ENCODE assay signal across 8 cellular contexts in the genomic region with DNA sequence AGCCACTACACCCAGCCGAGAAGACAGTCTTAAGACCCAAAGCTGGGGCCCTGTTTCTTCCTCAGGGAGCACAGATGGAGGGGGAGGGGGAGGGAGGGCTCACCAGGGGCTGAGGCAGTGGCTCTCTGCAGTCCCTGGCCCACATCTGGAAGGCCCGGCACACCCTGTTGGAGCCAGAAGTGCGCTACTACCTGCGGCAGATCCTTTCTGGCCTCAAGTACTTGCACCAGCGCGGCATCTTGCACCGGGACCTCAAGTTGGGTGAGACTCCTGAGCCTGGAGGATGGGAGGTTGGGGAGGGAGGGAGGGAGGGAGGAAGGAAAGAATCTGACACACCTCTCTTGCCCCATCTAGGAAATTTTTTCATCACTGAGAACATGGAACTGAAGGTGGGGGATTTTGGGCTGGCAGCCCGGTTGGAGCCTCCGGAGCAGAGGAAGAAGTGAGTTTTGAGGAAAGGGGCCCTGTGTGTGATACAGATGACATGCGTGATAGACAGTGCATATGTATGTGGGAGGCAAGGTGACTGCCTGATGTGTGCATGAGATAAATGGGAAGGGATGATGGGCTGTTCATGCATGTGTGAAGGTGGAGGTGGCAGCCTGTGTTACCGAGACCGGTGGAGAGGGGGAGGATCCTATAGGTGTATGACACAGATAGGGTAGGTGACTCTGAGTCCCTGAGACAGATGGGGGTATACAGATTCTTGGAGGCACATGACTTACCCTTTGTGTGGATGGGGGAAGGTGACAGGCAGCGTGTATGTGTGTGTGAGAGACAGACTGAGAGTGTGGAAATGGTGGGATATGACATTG. TPM values are rescaled to one million over a fixed set of nuclear protein-coding genes. Genes with fewer than 3 reads are reported as not detected.
DNase-seq lines count a peak whose midpoint lies in the region; ATAC-seq and TF ChIP-seq lines count a peak whose summit lies in the region.

No MANE protein-coding gene starts in this region.

- intact Hi-C loops in ascending aorta (cut with DNase I) = loop anchor here (2.0 to 10.0 kb wide), 5 partner anchors 17 to 693 kb away; a partner anchor contains a TSS

- TF ChIP-seq CTCF in ascending aorta (IDR thresholded peaks at IDR 0.05) (no peak), liver (IDR thresholded peaks at IDR 0.05; ENCODE audit: low read depth, low read length, missing input control) (no peak)

- TF ChIP-seq RAD21 in liver (IDR thresholded peaks at IDR 0.05) = no peak

- H3K27ac ChIP-seq in ascending aorta = peak overlapping the region; percentile 96 to 99
- H3K27ac ChIP-seq in liver (ENCODE audit: low read depth in 1 of 2, low read length in 2 of 2) = no peak overlapping the region
- peak overlapping the region; percentile 47 for H3K27ac ChIP-seq in subcutaneous abdominal adipose tissue (ENCODE audit: low read depth, low read length)

- 83% methylated on average over 13 of the region's 13 CpGs for whole genome bisulfite sequencing in liver

- no peak for ATAC-seq in HG02870 (IDR thresholded peaks at IDR 0.05; ENCODE audit: unreplicated experiment)

- peaks cover 34 to 50% of the 10 kb centered on the region in 2 donors for H3K36me3 ChIP-seq in ascending aorta
- H3K36me3 ChIP-seq in liver (ENCODE audit: control insufficient read depth in 4 of 4, insufficient read depth in 3 of 4, low read depth in 1 of 4, low read length in 3 of 4) = peaks cover 0 to 8% (median 8%) of the 10 kb centered on the region in 4 donors
- H3K36me3 ChIP-seq in subcutaneous abdominal adipose tissue (ENCODE audit: control insufficient read depth in 5 of 5, insufficient read depth in 5 of 5, low read length in 5 of 5) = peaks cover 0 to 44% (median 39%) of the 10 kb centered on the region in 5 donors

- H3K9me3 ChIP-seq in ascending aorta (no peaks in the 10 kb centered on the region), liver (ENCODE audit: control insufficient read depth in 4 of 4, low read length in 3 of 4) (no peaks in the 10 kb centered on the region), subcutaneous abdominal adipose tissue (ENCODE audit: control insufficient read depth in 5 of 5, low read length in 5 of 5) (no peaks in the 10 kb centered on the region)

- H3K27me3 ChIP-seq in ascending aorta = no peaks in the 10 kb centered on the region
- H3K27me3 ChIP-seq in liver (ENCODE audit: control insufficient read depth in 4 of 4, insufficient read depth in 4 of 4, low read length in 3 of 4) = no peaks in the 10 kb centered on the region
- peaks cover 0 to 3% (median 0%) of the 10 kb centered on the region in 5 donors for H3K27me3 ChIP-seq in subcutaneous abdominal adipose tissue (ENCODE audit: control insufficient read depth in 5 of 5, insufficient read depth in 4 of 5, low read length in 5 of 5)

- H3K9ac ChIP-seq in liver (ENCODE audit: low read depth in 1 of 2, low read length in 2 of 2) (no peak overlapping the region), subcutaneous abdominal adipose tissue (ENCODE audit: low read length in 5 of 5) (peak overlapping the region; percentile 5 to 43 (median 23))

- H3K4me1 ChIP-seq in ascending aorta = peaks cover 27 to 49% of the 10 kb centered on the region in 2 donors
- peaks cover 8 to 18% (median 14%) of the 10 kb centered on the region in 4 donors for H3K4me1 ChIP-seq in liver (ENCODE audit: control insufficient read depth in 4 of 4, insufficient read depth in 4 of 4, low read length in 3 of 4)
- H3K4me1 ChIP-seq in subcutaneous abdominal adipose tissue (ENCODE audit: control insufficient read depth in 5 of 5, insufficient read depth in 5 of 5, low read length in 5 of 5) = peaks cover 2 to 54% (median 38%) of the 10 kb centered on the region in 5 donors

- peak overlapping the region; percentile 85 to 91 for H3K4me3 ChIP-seq in ascending aorta
- H3K4me3 ChIP-seq in liver (ENCODE audit: low read depth in 1 of 3, low read length in 3 of 3) = peak overlapping the region; percentile 12 to 29 (median 14)
- peak overlapping the region; percentile 74 to 92 (median 83) for H3K4me3 ChIP-seq in subcutaneous abdominal adipose tissue (ENCODE audit: low read depth in 1 of 5, low read length in 5 of 5)

- DNase-seq in DMS 273 (lab: John Stamatoyannopoulos, UW; ENCODE audit: unreplicated experiment) (peak; percentile 47), DMS 273 treated with DMSO at 0.1 percent for 48 hours (lab: John Stamatoyannopoulos, UW) (no peak), ascending aorta (ENCODE audit: low spot score in 2 of 2) (peak in 1 of 2 donors; percentile 70), D341Med (ENCODE audit: low spot score) (no peak)
- no peak for DNase-seq in stimulated activated CD8-positive, alpha-beta memory T cell treated with anti-CD3 and anti-CD28 coated beads, Interleukin-4, amount 100 ng/mL, for 48 hours

TF ChIP-seq in liver, 16 proteins besides CTCF, POLR2A, EP300 and RAD21:
- TF ChIP-seq, protein P1, sequence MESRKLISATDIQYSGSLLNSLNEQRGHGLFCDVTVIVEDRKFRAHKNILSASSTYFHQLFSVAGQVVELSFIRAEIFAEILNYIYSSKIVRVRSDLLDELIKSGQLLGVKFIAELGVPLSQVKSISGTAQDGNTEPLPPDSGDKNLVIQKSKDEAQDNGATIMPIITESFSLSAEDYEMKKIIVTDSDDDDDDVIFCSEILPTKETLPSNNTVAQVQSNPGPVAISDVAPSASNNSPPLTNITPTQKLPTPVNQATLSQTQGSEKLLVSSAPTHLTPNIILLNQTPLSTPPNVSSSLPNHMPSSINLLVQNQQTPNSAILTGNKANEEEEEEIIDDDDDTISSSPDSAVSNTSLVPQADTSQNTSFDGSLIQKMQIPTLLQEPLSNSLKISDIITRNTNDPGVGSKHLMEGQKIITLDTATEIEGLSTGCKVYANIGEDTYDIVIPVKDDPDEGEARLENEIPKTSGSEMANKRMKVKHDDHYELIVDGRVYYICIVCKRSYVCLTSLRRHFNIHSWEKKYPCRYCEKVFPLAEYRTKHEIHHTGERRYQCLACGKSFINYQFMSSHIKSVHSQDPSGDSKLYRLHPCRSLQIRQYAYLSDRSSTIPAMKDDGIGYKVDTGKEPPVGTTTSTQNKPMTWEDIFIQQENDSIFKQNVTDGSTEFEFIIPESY (IDR thresholded peaks at IDR 0.05) = no peak
- TF ChIP-seq TAF1 (conservative IDR thresholded peaks at IDR 0.05) = no peak
- no peak for TF ChIP-seq JUND (IDR thresholded peaks at IDR 0.05)
- TF ChIP-seq, protein P2, sequence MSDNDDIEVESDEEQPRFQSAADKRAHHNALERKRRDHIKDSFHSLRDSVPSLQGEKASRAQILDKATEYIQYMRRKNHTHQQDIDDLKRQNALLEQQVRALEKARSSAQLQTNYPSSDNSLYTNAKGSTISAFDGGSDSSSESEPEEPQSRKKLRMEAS (IDR thresholded peaks at IDR 0.05) = no peak
- TF ChIP-seq YY1 (IDR thresholded peaks at IDR 0.05) = no peak
- TF ChIP-seq GABPA (IDR thresholded peaks at IDR 0.05 in 1 of 2, conservative IDR thresholded peaks at IDR 0.05 in 1 of 2) = no peak
- no peak for TF ChIP-seq FOXA1 (IDR thresholded peaks at IDR 0.05)
- TF ChIP-seq HNF4G (IDR thresholded peaks at IDR 0.05) = no peak
- TF ChIP-seq NR2F2 (IDR thresholded peaks at IDR 0.05) = no peak
- TF ChIP-seq, protein P3, sequence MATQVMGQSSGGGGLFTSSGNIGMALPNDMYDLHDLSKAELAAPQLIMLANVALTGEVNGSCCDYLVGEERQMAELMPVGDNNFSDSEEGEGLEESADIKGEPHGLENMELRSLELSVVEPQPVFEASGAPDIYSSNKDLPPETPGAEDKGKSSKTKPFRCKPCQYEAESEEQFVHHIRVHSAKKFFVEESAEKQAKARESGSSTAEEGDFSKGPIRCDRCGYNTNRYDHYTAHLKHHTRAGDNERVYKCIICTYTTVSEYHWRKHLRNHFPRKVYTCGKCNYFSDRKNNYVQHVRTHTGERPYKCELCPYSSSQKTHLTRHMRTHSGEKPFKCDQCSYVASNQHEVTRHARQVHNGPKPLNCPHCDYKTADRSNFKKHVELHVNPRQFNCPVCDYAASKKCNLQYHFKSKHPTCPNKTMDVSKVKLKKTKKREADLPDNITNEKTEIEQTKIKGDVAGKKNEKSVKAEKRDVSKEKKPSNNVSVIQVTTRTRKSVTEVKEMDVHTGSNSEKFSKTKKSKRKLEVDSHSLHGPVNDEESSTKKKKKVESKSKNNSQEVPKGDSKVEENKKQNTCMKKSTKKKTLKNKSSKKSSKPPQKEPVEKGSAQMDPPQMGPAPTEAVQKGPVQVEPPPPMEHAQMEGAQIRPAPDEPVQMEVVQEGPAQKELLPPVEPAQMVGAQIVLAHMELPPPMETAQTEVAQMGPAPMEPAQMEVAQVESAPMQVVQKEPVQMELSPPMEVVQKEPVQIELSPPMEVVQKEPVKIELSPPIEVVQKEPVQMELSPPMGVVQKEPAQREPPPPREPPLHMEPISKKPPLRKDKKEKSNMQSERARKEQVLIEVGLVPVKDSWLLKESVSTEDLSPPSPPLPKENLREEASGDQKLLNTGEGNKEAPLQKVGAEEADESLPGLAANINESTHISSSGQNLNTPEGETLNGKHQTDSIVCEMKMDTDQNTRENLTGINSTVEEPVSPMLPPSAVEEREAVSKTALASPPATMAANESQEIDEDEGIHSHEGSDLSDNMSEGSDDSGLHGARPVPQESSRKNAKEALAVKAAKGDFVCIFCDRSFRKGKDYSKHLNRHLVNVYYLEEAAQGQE (IDR thresholded peaks at IDR 0.05) = no peak
- TF ChIP-seq, protein P4, sequence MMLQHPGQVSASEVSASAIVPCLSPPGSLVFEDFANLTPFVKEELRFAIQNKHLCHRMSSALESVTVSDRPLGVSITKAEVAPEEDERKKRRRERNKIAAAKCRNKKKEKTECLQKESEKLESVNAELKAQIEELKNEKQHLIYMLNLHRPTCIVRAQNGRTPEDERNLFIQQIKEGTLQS (IDR thresholded peaks at IDR 0.05) = no peak

RNA-seq across cellular contexts. Expression of a gene that starts 1.5 kb away (rescaled TPM):
- total RNA-seq in ascending aorta = 107 TPM
- total RNA-seq in liver = 1 to 10 TPM; 2.3 to 5.7 TPM
- 1 to 10 TPM; 1.5 to 2.2 TPM for polyA plus RNA-seq in liver

RNA-seq across cellular contexts. Expression of a gene that starts 5.5 kb away (rescaled TPM):
- total RNA-seq in ascending aorta = not detected
- under 1 TPM in 1 of 2 donors, not detected in 1; 0.50 TPM for total RNA-seq in liver
- under 1 TPM in 1 of 2 donors, not detected in 1; 0.29 TPM for polyA plus RNA-seq in liver

RNA-seq across cellular contexts. Expression of a gene that starts 6.6 kb away (rescaled TPM):
- total RNA-seq in ascending aorta = 15.1 TPM
- total RNA-seq in liver = 1 to 10 TPM; 1.3 to 3.1 TPM
- 1 to 10 TPM; 2.5 to 2.7 TPM for polyA plus RNA-seq in liver

RNA-seq across cellular contexts. Expression of a gene that starts 13.7 kb away (rescaled TPM):
- total RNA-seq in ascending aorta (not detected), liver (under 1 TPM in 1 of 2 donors, not detected in 1; 0.05 TPM)
- not detected for polyA plus RNA-seq in liver

RNA-seq across cellular contexts. Expression of a gene that starts 26.4 kb away (rescaled TPM):
- total RNA-seq in ascending aorta (1,693 TPM), liver (100 to 1,000 TPM; 474 to 891 TPM)
- 100 to 1,000 TPM; 258 to 676 TPM for polyA plus RNA-seq in liver

Comparison
In these comparisons a context has a peak if more than half of its experiments do, and no peak if none do; other contexts are left out.
1. H3K27ac ChIP-seq: peak in ascending aorta (2 of 2) and subcutaneous abdominal adipose tissue (single experiment); none in liver (0 of 2).
2. H3K4me3 ChIP-seq: peak in every context shown above with its lines; median percentile 88 in ascending aorta; 83 in subcutaneous abdominal adipose tissue; 14 in liver.
3. H3K9ac ChIP-seq: peak in subcutaneous abdominal adipose tissue (5 of 5); none in liver (0 of 2).
4. RNA of a gene that starts 1.5 kb away (total RNA-seq): 107 TPM in ascending aorta (single experiment); 2.3 to 5.7 TPM in liver; every median in the first group is over 10 times any median in the second.